1 cellular context compared by ENCODE assay signal in genomic region chr1:145887631-145888030, GRCh38.
TF ChIP-seq lines count a peak whose summit lies in the region.

No MANE protein-coding gene starts in this region.

TF ChIP-seq in HCT116, 20 proteins besides CTCF, POLR2A, EP300 and RAD21 (continued from another document):
- TF ChIP-seq ZBTB33 (IDR thresholded peaks at IDR 0.05; ENCODE audit: extremely low read depth, insufficient replicate concordance, low read length) (no peak), ZNF274 (IDR thresholded peaks at IDR 0.05; ENCODE audit: low read depth, low read length) (no peak), YY1 (IDR thresholded peaks at IDR 0.05; ENCODE audit: extremely low read depth, insufficient replicate concordance, low read depth, low read length) (no peak), ATF3 (IDR thresholded peaks at IDR 0.05) (no peak), EZH2phosphoT487 (IDR thresholded peaks at IDR 0.05; ENCODE audit: borderline replicate concordance) (no peak)
TF ChIP-seq in HCT116: peak in this region for 0.
